Comparison of ENCODE assay signal across 9 cellular contexts in genomic region chr1:19081218-19081893, GRCh38.
DNase-seq lines count a peak whose midpoint lies in the region; ATAC-seq, FAIRE-seq and TF ChIP-seq lines count a peak whose summit lies in the region.
"Had no signal": no experiment of that assay in that cellular context is flagged by ENCODE, and none has a peak within 500 bp of the region (broad histone marks: within the 10 kb centered on the region; RNA-seq: fewer than 3 reads in every experiment).

No MANE protein-coding gene starts in this region.

- peak overlapping the region; percentile 7; the same call in 1 of the 2 replicates for H3K4me3 ChIP-seq in K562

- H3K27me3 Mint-ChIP-seq in T-helper 1 cell treated with Interleukin-12 subunit alpha and Interleukin-12 subunit beta and Interleukin-4 antibody, amounts not matched to agents 30 μg/mL and 1 μg/mL, for 36 hours (ENCODE audit: low read depth): no peaks in the 10 kb centered on the region
- no peaks in the 10 kb centered on the region for H3K27me3 Mint-ChIP-seq in T-cell

- 32% methylated on average over 21 of the region's 21 CpGs for WGBS in K562 (ENCODE audit: insufficient coverage, low coverage, missing lambda C conversion rate)

- no peak for TF ChIP-seq CTCF in K562 (IDR thresholded peaks at IDR 0.05 in 2 of 3, conservative IDR thresholded peaks at IDR 0.05 in 1 of 3; ENCODE audit: insufficient read depth in 2 of 3, low read depth in 1 of 3, low read length in 3 of 3)

- no peaks in the 10 kb centered on the region for H3K9me1 ChIP-seq in K562 (ENCODE audit: control insufficient read depth, insufficient read depth, low read length)

- CTCF ChIA-PET in K562 (lab: Yijun Ruan, JAX; ENCODE audit: low intra/inter-chr PET ratio): no interaction called here
- CTCF ChIA-PET in T-cell (lab: Charles Lee): no interaction called here

- H3K79me2 ChIP-seq in K562 (ENCODE audit: control insufficient read depth, insufficient read depth, low read length): peaks cover 5% of the 10 kb centered on the region; the same call in 2 of the 3 replicates

- peaks cover 7% of the 10 kb centered on the region for H3K4me1 Mint-ChIP-seq in T-helper 1 cell treated with Interleukin-12 subunit alpha and Interleukin-12 subunit beta and Interleukin-4 antibody, amounts not matched to agents 30 μg/mL and 1 μg/mL, for 36 hours (ENCODE audit: low read depth)
- peaks cover under 1 to 5% (median 3%) of the 10 kb centered on the region in 3 donors for H3K4me1 Mint-ChIP-seq in T-cell

- H3K27ac Mint-ChIP-seq in T-helper 1 cell treated with Interleukin-12 subunit alpha and Interleukin-12 subunit beta and Interleukin-4 antibody, amounts not matched to agents 30 μg/mL and 1 μg/mL, for 36 hours: peak overlapping the region; percentile 8
- H3K27ac Mint-ChIP-seq in T-cell: no peak overlapping the region

- no TSS peak for BruUV-seq in K562 (replicated peaks; lab: Mats Ljungman, UMichigan)

- peak overlapping the region; percentile 67 for H3K4me2 ChIP-seq in K562 (ENCODE audit: insufficient read depth, low read length)

- peaks cover 15 to 19% of the 10 kb centered on the region in 2 experiments for H3K4me1 ChIP-seq in K562 (replicated peaks in 1 of 2; ENCODE audit: control insufficient read depth in 2 of 2, insufficient read depth in 2 of 2, low read length in 2 of 2)

- POLR2A ChIA-PET in K562 (lab: Yijun Ruan, JAX): interaction anchor here (0.6 to 5.7 kb wide), 6 partner anchors 9 to 1996 kb away, joined by 3 to 29 read pairs (median 4); no protein-coding TSS in a partner anchor
- POLR2A ChIA-PET in T-cell (lab: Charles Lee): no interaction called here

- H3K27ac ChIP-seq in K562 (ENCODE audit: extremely low read depth, low read depth, low read length): peak overlapping the region; percentile 84

- ATAC-seq in K562 (peak; percentile 93), left lobe of liver (peak; percentile 2), T-cell (replicated peaks in 1 of 4) (no peak)

- H3K9me3 ChIP-seq in K562 (replicated peaks; ENCODE audit: control insufficient read depth, insufficient read depth, low read depth, low read length): no peaks in the 10 kb centered on the region

- peak overlapping the region; percentile 48 to 59; a peak in 3 of 4 replicates for H3K9ac ChIP-seq in K562 (ENCODE audit: insufficient read depth in 1 of 2, low read depth in 2 of 2, low read length in 2 of 2)

- H3K36me3 ChIP-seq in K562 (ENCODE audit: control insufficient read depth, insufficient read depth, low read length): peaks cover 98% of the 10 kb centered on the region

- no peak for TF ChIP-seq RAD21 in K562 (CRISPR knock-in tag; conservative IDR thresholded peaks at IDR 0.05 in 1 of 2, IDR thresholded peaks at IDR 0.05 in 1 of 2)

- H3K4me3 Mint-ChIP-seq in T-helper 1 cell treated with Interleukin-12 subunit alpha and Interleukin-12 subunit beta and Interleukin-4 antibody, amounts not matched to agents 30 μg/mL and 1 μg/mL, for 36 hours: no peak overlapping the region
- no peak overlapping the region for H3K4me3 Mint-ChIP-seq in T-cell

- no peaks in the 10 kb centered on the region for H3K27me3 ChIP-seq in K562 (ENCODE audit: control insufficient read depth in 2 of 2, insufficient read depth in 2 of 2, low read length in 2 of 2)

- intact Hi-C loops in K562 (cut with micrococcal nuclease): loop anchor here (5.0 kb wide), 1 partner anchor 174 kb away; no protein-coding TSS in a partner anchor

- no peaks in the 10 kb centered on the region for H4K20me1 ChIP-seq in K562 (replicated peaks; ENCODE audit: control insufficient read depth, insufficient read depth, low read length)

- TF ChIP-seq POLR2A in K562 (conservative IDR thresholded peaks at IDR 0.05): no peak; the same call in 1 of the 2 replicates

- DNase-seq in T-helper 1 cell: no peak
- peak; percentile 75 to 88 (median 80) for DNase-seq in K562 (ENCODE audit: extremely low read depth in 1 of 4, low spot score in 3 of 4)
- no peak for DNase-seq in left lobe of liver (ENCODE audit: low spot score)
- peak; percentile 77 for DNase-seq in ureter (ENCODE audit: low spot score)
- DNase-seq in NCI-H1092 treated with DMSO at 0.1 percent for 48 hours (lab: John Stamatoyannopoulos, UW): no peak
- DNase-seq in T-cell: no peak
- no peak for DNase-seq in effector CD8-positive, alpha-beta T cell (lab: John Stamatoyannopoulos, UW)
- DNase-seq: anterior cingulate cortex had no signal

- H3K9me3 Mint-ChIP-seq in T-helper 1 cell treated with Interleukin-12 subunit alpha and Interleukin-12 subunit beta and Interleukin-4 antibody, amounts not matched to agents 30 μg/mL and 1 μg/mL, for 36 hours: no peaks in the 10 kb centered on the region
- no peaks in the 10 kb centered on the region for H3K9me3 Mint-ChIP-seq in T-cell

- H2AFZ ChIP-seq in K562 (ENCODE audit: low read depth, low read length): peak overlapping the region; percentile 56

- FAIRE-seq in K562 (lab: Jason Lieb, UNC): peak; percentile 96

- in situ Hi-C loops in K562 (cut with MboI): no loop called here

- peak; percentile 53; the same call in 1 of the 2 replicates for TF ChIP-seq EP300 in K562 (IDR thresholded peaks at IDR 0.05; ENCODE audit: low read length)

- peaks cover 69% of the 10 kb centered on the region for H3K36me3 Mint-ChIP-seq in T-helper 1 cell treated with Interleukin-12 subunit alpha and Interleukin-12 subunit beta and Interleukin-4 antibody, amounts not matched to agents 30 μg/mL and 1 μg/mL, for 36 hours (ENCODE audit: low read depth)
- peaks cover 84% of the 10 kb centered on the region for H3K36me3 Mint-ChIP-seq in T-cell

TF ChIP-seq in K562, 482 proteins besides CTCF, POLR2A, EP300 and RAD21 (continues in another document):
- no peak for TF ChIP-seq SIX5 (IDR thresholded peaks at IDR 0.05; ENCODE audit: borderline replicate concordance in 1 of 2, insufficient read depth in 1 of 2, low read depth in 1 of 2, low read length in 2 of 2)
- TF ChIP-seq E2F8 (IDR thresholded peaks at IDR 0.05; ENCODE audit: low read depth, partially characterized antibody): peak; percentile 67
- 0 out of 2 replicates have a peak, but pooled peaks have one; percentile 55 for TF ChIP-seq LCOR (CRISPR knock-in tag; IDR thresholded peaks at IDR 0.05)
- TF ChIP-seq CHD4 (IDR thresholded peaks at IDR 0.05; ENCODE audit: insufficient read depth, insufficient replicate concordance, low read depth, low read length, poor library complexity, severe bottlenecking): no peak
- no peak for TF ChIP-seq ZC3H11A (IDR thresholded peaks at IDR 0.05; ENCODE audit: low read depth, low read length)
- peak; percentile 87 for TF ChIP-seq SMARCE1 (IDR thresholded peaks at IDR 0.05)
- peak; percentile 74 for TF ChIP-seq ZNF766 (CRISPR knock-in tag; conservative IDR thresholded peaks at IDR 0.05)
- no peak; a peak in 1 of 4 replicates for TF ChIP-seq FOXK2 (conservative IDR thresholded peaks at IDR 0.05 in 1 of 2, IDR thresholded peaks at IDR 0.05 in 1 of 2; ENCODE audit: low read depth in 2 of 2)
- TF ChIP-seq ZNF165 (CRISPR knock-in tag; IDR thresholded peaks at IDR 0.05; ENCODE audit: borderline replicate concordance): no peak
- TF ChIP-seq POLR2AphosphoS2 (IDR thresholded peaks at IDR 0.05; ENCODE audit: low read length): peak; percentile 68; the same call in 1 of the 2 replicates
- peak; percentile 28; the same call in 1 of the 2 replicates for TF ChIP-seq MTA1 (IDR thresholded peaks at IDR 0.05; ENCODE audit: borderline replicate concordance)
- peak; percentile 72 for TF ChIP-seq CXXC5 (CRISPR knock-in tag; IDR thresholded peaks at IDR 0.05)
- TF ChIP-seq DMBX1 (CRISPR knock-in tag; IDR thresholded peaks at IDR 0.05; ENCODE audit: borderline replicate concordance): peak; percentile 80; the same call in 1 of the 2 replicates
- peak; percentile 90 for TF ChIP-seq DPF2 (IDR thresholded peaks at IDR 0.05)
- no peak for TF ChIP-seq DNMT1 (IDR thresholded peaks at IDR 0.05)
- TF ChIP-seq ZZZ3 (IDR thresholded peaks at IDR 0.05): no peak

Comparison
In these comparisons a context has a peak if more than half of its experiments do, and no peak if none do; other contexts are left out.
1. DNase-seq: peak in K562 (4 of 4) and ureter (single experiment); none in T-helper 1 cell (0 of 5), left lobe of liver (single experiment), NCI-H1092 treated with DMSO at 0.1 percent for 48 hours (single experiment), T-cell (0 of 34) and effector CD8-positive, alpha-beta T cell (single experiment).
2. ATAC-seq: peak in K562 (single experiment) and left lobe of liver (single experiment); none in T-cell (0 of 4).